In the genomic region with DNA sequence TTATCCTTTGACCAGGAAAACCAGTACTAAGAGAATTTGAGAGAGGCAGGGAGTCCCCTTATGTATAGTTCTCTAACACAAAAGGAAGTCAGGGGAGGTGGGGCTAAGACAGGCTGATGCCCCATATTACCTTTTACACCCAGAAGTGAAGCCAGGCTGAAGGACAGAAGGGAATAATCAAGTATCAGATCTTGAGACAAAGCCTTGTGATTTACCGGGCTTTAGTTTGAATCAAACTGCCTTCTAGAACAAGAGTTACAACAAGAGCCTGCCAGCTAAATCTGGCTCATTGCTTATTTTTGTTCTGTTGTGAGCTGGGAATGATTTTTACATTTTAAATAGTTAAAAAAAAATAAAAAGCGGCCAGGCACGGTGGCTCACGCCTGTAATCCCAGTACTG, we compare ENCODE assay signal across 1 cellular context.
TF ChIP-seq lines count a peak whose summit lies in the region.

No MANE protein-coding gene starts in this region.

TF ChIP-seq in GM23338, 12 proteins besides CTCF, POLR2A, EP300 and RAD21:
- TF ChIP-seq, protein P1, sequence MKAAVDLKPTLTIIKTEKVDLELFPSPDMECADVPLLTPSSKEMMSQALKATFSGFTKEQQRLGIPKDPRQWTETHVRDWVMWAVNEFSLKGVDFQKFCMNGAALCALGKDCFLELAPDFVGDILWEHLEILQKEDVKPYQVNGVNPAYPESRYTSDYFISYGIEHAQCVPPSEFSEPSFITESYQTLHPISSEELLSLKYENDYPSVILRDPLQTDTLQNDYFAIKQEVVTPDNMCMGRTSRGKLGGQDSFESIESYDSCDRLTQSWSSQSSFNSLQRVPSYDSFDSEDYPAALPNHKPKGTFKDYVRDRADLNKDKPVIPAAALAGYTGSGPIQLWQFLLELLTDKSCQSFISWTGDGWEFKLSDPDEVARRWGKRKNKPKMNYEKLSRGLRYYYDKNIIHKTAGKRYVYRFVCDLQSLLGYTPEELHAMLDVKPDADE (IDR thresholded peaks at IDR 0.05) = no peak
- no peak for TF ChIP-seq CREB1 (CRISPR knock-in tag; IDR thresholded peaks at IDR 0.05; ENCODE audit: low read depth)
- no peak for TF ChIP-seq EZH2 (IDR thresholded peaks at IDR 0.05; ENCODE audit: low read depth, unreplicated experiment)
- TF ChIP-seq JUNB (IDR thresholded peaks at IDR 0.05; ENCODE audit: unreplicated experiment) = no peak
- no peak for TF ChIP-seq STAT1 (IDR thresholded peaks at IDR 0.05; ENCODE audit: unreplicated experiment)
- no peak for TF ChIP-seq ZNF331 (CRISPR knock-in tag; IDR thresholded peaks at IDR 0.05; ENCODE audit: low read depth)
- TF ChIP-seq, protein P2, sequence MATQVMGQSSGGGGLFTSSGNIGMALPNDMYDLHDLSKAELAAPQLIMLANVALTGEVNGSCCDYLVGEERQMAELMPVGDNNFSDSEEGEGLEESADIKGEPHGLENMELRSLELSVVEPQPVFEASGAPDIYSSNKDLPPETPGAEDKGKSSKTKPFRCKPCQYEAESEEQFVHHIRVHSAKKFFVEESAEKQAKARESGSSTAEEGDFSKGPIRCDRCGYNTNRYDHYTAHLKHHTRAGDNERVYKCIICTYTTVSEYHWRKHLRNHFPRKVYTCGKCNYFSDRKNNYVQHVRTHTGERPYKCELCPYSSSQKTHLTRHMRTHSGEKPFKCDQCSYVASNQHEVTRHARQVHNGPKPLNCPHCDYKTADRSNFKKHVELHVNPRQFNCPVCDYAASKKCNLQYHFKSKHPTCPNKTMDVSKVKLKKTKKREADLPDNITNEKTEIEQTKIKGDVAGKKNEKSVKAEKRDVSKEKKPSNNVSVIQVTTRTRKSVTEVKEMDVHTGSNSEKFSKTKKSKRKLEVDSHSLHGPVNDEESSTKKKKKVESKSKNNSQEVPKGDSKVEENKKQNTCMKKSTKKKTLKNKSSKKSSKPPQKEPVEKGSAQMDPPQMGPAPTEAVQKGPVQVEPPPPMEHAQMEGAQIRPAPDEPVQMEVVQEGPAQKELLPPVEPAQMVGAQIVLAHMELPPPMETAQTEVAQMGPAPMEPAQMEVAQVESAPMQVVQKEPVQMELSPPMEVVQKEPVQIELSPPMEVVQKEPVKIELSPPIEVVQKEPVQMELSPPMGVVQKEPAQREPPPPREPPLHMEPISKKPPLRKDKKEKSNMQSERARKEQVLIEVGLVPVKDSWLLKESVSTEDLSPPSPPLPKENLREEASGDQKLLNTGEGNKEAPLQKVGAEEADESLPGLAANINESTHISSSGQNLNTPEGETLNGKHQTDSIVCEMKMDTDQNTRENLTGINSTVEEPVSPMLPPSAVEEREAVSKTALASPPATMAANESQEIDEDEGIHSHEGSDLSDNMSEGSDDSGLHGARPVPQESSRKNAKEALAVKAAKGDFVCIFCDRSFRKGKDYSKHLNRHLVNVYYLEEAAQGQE (IDR thresholded peaks at IDR 0.05; ENCODE audit: unreplicated experiment) = no peak
- no peak for TF ChIP-seq ZNF114 (CRISPR knock-in tag; IDR thresholded peaks at IDR 0.05)
- TF ChIP-seq, protein P3, sequence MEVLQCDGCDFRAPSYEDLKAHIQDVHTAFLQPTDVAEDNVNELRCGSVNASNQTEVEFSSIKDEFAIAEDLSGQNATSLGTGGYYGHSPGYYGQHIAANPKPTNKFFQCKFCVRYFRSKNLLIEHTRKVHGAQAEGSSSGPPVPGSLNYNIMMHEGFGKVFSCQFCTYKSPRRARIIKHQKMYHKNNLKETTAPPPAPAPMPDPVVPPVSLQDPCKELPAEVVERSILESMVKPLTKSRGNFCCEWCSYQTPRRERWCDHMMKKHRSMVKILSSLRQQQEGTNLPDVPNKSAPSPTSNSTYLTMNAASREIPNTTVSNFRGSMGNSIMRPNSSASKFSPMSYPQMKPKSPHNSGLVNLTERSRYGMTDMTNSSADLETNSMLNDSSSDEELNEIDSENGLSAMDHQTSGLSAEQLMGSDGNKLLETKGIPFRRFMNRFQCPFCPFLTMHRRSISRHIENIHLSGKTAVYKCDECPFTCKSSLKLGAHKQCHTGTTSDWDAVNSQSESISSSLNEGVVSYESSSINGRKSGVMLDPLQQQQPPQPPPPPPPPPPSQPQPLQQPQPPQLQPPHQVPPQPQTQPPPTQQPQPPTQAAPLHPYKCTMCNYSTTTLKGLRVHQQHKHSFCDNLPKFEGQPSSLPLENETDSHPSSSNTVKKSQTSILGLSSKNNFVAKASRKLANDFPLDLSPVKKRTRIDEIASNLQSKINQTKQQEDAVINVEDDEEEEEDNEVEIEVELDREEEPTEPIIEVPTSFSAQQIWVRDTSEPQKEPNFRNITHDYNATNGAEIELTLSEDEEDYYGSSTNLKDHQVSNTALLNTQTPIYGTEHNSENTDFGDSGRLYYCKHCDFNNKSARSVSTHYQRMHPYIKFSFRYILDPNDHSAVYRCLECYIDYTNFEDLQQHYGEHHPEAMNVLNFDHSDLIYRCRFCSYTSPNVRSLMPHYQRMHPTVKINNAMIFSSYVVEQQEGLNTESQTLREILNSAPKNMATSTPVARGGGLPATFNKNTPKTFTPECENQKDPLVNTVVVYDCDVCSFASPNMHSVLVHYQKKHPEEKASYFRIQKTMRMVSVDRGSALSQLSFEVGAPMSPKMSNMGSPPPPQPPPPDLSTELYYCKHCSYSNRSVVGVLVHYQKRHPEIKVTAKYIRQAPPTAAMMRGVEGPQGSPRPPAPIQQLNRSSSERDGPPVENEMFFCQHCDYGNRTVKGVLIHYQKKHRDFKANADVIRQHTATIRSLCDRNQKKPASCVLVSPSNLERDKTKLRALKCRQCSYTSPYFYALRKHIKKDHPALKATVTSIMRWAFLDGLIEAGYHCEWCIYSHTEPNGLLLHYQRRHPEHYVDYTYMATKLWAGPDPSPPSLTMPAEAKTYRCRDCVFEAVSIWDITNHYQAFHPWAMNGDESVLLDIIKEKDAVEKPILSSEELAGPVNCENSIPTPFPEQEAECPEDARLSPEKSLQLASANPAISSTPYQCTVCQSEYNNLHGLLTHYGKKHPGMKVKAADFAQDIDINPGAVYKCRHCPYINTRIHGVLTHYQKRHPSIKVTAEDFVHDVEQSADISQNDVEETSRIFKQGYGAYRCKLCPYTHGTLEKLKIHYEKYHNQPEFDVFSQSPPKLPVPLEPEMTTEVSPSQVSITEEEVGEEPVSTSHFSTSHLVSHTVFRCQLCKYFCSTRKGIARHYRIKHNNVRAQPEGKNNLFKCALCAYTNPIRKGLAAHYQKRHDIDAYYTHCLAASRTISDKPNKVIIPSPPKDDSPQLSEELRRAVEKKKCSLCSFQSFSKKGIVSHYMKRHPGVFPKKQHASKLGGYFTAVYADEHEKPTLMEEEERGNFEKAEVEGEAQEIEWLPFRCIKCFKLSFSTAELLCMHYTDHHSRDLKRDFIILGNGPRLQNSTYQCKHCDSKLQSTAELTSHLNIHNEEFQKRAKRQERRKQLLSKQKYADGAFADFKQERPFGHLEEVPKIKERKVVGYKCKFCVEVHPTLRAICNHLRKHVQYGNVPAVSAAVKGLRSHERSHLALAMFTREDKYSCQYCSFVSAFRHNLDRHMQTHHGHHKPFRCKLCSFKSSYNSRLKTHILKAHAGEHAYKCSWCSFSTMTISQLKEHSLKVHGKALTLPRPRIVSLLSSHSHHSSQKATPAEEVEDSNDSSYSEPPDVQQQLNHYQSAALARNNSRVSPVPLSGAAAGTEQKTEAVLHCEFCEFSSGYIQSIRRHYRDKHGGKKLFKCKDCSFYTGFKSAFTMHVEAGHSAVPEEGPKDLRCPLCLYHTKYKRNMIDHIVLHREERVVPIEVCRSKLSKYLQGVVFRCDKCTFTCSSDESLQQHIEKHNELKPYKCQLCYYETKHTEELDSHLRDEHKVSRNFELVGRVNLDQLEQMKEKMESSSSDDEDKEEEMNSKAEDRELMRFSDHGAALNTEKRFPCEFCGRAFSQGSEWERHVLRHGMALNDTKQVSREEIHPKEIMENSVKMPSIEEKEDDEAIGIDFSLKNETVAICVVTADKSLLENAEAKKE (CRISPR knock-in tag; IDR thresholded peaks at IDR 0.05) = no peak
- no peak for TF ChIP-seq EZH2phosphoT487 (IDR thresholded peaks at IDR 0.05; ENCODE audit: unreplicated experiment)
- TF ChIP-seq POLR2AphosphoS5 (IDR thresholded peaks at IDR 0.05; ENCODE audit: low read depth) = no peak
- TF ChIP-seq NANOG (IDR thresholded peaks at IDR 0.05; ENCODE audit: borderline replicate concordance) = no peak
